ENCODE assay signal across 11 cellular contexts in genomic region chr15:52093539-52094502, GRCh38. TPM values are rescaled to one million over a fixed set of nuclear protein-coding genes. Genes with fewer than 3 reads are reported as not detected.
DNase-seq lines count a peak whose midpoint lies in the region; ATAC-seq, FAIRE-seq and TF ChIP-seq lines count a peak whose summit lies in the region.
"Had no signal": no experiment of that assay in that cellular context is flagged by ENCODE, and none has a peak within 500 bp of the region (broad histone marks: within the 10 kb centered on the region; RNA-seq: fewer than 3 reads in every experiment).

No MANE protein-coding gene starts in this region.

- H3K9ac ChIP-seq in K562 (ENCODE audit: insufficient read depth in 1 of 2, low read depth in 2 of 2, low read length in 2 of 2), result no peak overlapping the region

- no peak for TF ChIP-seq CTCF in natural killer cell (IDR thresholded peaks at IDR 0.05)
- no peak for TF ChIP-seq CTCF in K562 (IDR thresholded peaks at IDR 0.05 in 2 of 3, conservative IDR thresholded peaks at IDR 0.05 in 1 of 3; ENCODE audit: insufficient read depth in 2 of 3, low read depth in 1 of 3, low read length in 3 of 3)

- CTCF ChIA-PET in K562 (lab: Yijun Ruan, JAX; ENCODE audit: low intra/inter-chr PET ratio), result no interaction called here

- no peak overlapping the region for H3K27ac ChIP-seq in K562 (ENCODE audit: extremely low read depth, low read depth, low read length)

- TF ChIP-seq EP300 in K562 (IDR thresholded peaks at IDR 0.05; ENCODE audit: low read length), result no peak

- ATAC-seq in natural killer cell treated with Interleukin-12 subunit alpha and Interleukin-12 subunit beta and Interleukin-15 and Interleukin-18, amount 100 ng/mL, for 72 hours, result peak; percentile 43 to 52
- ATAC-seq in natural killer cell (no peak), K562 (no peak), left colon (peak; percentile 50), HG03378 (IDR thresholded peaks at IDR 0.05; ENCODE audit: unreplicated experiment) (no peak)

- no peak for TF ChIP-seq RAD21 in K562 (CRISPR knock-in tag; conservative IDR thresholded peaks at IDR 0.05 in 1 of 2, IDR thresholded peaks at IDR 0.05 in 1 of 2)

- H3K27ac Mint-ChIP-seq in natural killer cell treated with Interleukin-12 subunit alpha and Interleukin-12 subunit beta and Interleukin-15 and Interleukin-18, amount 100 ng/mL, for 72 hours, result no peak overlapping the region
- H3K27ac Mint-ChIP-seq in natural killer cell, result no peak overlapping the region
- H3K27ac Mint-ChIP-seq: CD4-positive, CD25-positive, alpha-beta regulatory T cell had no signal

- WGBS in K562 (ENCODE audit: insufficient coverage, low coverage, missing lambda C conversion rate), result 43% methylated on average over 12 of the region's 12 CpGs

- no peaks in the 10 kb centered on the region; a peak in 2 of 5 replicates for H3K4me1 ChIP-seq in K562 (replicated peaks in 1 of 2; ENCODE audit: control insufficient read depth in 2 of 2, insufficient read depth in 2 of 2, low read length in 2 of 2)

- no TSS peak for BruUV-seq in K562 (replicated peaks; lab: Mats Ljungman, UMichigan)

- H3K9me3 Mint-ChIP-seq in natural killer cell treated with Interleukin-12 subunit alpha and Interleukin-12 subunit beta and Interleukin-15 and Interleukin-18, amount 100 ng/mL, for 72 hours, result peaks cover 9% of the 10 kb centered on the region
- H3K9me3 Mint-ChIP-seq in natural killer cell, result peaks cover 2 to 5% of the 10 kb centered on the region in 2 donors

- POLR2A ChIA-PET in K562 (lab: Yijun Ruan, JAX), result interaction anchor here (1.8 kb wide), 1 partner anchor 11 kb away, joined by 5 read pairs; no protein-coding TSS in a partner anchor

- H2AFZ ChIP-seq in K562 (ENCODE audit: low read depth, low read length), result no peak overlapping the region

- no peak overlapping the region for H3K4me3 ChIP-seq in K562

- H3K79me2 ChIP-seq in K562 (ENCODE audit: control insufficient read depth, insufficient read depth, low read length), result no peaks in the 10 kb centered on the region

- in situ Hi-C loops in K562 (cut with MboI), result no loop called here

- H3K27me3 ChIP-seq in K562 (ENCODE audit: control insufficient read depth in 2 of 2, insufficient read depth in 2 of 2, low read length in 2 of 2), result 0 out of 5 replicates have a peak, but pooled peaks cover 0 to 8% of the 10 kb centered on the region in 2 experiments

- peaks cover 13 to 29% of the 10 kb centered on the region in 2 donors for H3K27me3 Mint-ChIP-seq in natural killer cell treated with Interleukin-12 subunit alpha and Interleukin-12 subunit beta and Interleukin-15 and Interleukin-18, amount 100 ng/mL, for 72 hours
- peaks cover 19 to 21% of the 10 kb centered on the region in 2 donors for H3K27me3 Mint-ChIP-seq in natural killer cell (ENCODE audit: low read depth in 2 of 2)

- H3K4me3 Mint-ChIP-seq in natural killer cell treated with Interleukin-12 subunit alpha and Interleukin-12 subunit beta and Interleukin-15 and Interleukin-18, amount 100 ng/mL, for 72 hours, result no peak overlapping the region
- H3K4me3 Mint-ChIP-seq in natural killer cell, result no peak overlapping the region
- H3K4me3 Mint-ChIP-seq: CD4-positive, CD25-positive, alpha-beta regulatory T cell; central memory CD8-positive, alpha-beta T cell had no signal

- DNase-seq in natural killer cell treated with Interleukin-12 subunit alpha and Interleukin-12 subunit beta and Interleukin-15 and Interleukin-18, amount 100 ng/mL, for 72 hours (ENCODE audit: low spot score), result no peak
- no peak for DNase-seq in natural killer cell
- DNase-seq in K562 (ENCODE audit: extremely low read depth in 1 of 4, low spot score in 3 of 4), result no peak
- peak in 1 of 2 donors; percentile 52 for DNase-seq in left colon
- DNase-seq in NCI-H526 (lab: John Stamatoyannopoulos, UW), result no peak
- DNase-seq in NCI-H2081 treated with DMSO at 0.1 percent for 48 hours (lab: John Stamatoyannopoulos, UW), result no peak
- no peak for DNase-seq in NCI-H128 (lab: John Stamatoyannopoulos, UW; ENCODE audit: unreplicated experiment)
- DNase-seq: CD4-positive, CD25-positive, alpha-beta regulatory T cell had no signal

- H3K4me2 ChIP-seq in K562 (ENCODE audit: insufficient read depth, low read length), result no peak overlapping the region

- no peaks in the 10 kb centered on the region for H4K20me1 ChIP-seq in K562 (replicated peaks; ENCODE audit: control insufficient read depth, insufficient read depth, low read length)

- no peaks in the 10 kb centered on the region for H3K4me1 Mint-ChIP-seq in natural killer cell treated with Interleukin-12 subunit alpha and Interleukin-12 subunit beta and Interleukin-15 and Interleukin-18, amount 100 ng/mL, for 72 hours (ENCODE audit: low read depth in 2 of 2)
- no peaks in the 10 kb centered on the region for H3K4me1 Mint-ChIP-seq in natural killer cell
- H3K4me1 Mint-ChIP-seq: CD4-positive, CD25-positive, alpha-beta regulatory T cell; central memory CD8-positive, alpha-beta T cell had no signal

- H3K9me1 ChIP-seq in K562 (ENCODE audit: control insufficient read depth, insufficient read depth, low read length), result no peaks in the 10 kb centered on the region

- TF ChIP-seq POLR2A in K562 (conservative IDR thresholded peaks at IDR 0.05), result no peak

- no peaks in the 10 kb centered on the region for H3K36me3 ChIP-seq in K562 (ENCODE audit: control insufficient read depth, insufficient read depth, low read length)

- no peak for FAIRE-seq in K562 (lab: Jason Lieb, UNC)
- FAIRE-seq: TTC549 had no signal

- no peaks in the 10 kb centered on the region for H3K9me3 ChIP-seq in K562 (replicated peaks; ENCODE audit: control insufficient read depth, insufficient read depth, low read depth, low read length)

- H3K36me3 Mint-ChIP-seq in natural killer cell treated with Interleukin-12 subunit alpha and Interleukin-12 subunit beta and Interleukin-15 and Interleukin-18, amount 100 ng/mL, for 72 hours, result peaks cover 15% of the 10 kb centered on the region
- peaks cover 15% of the 10 kb centered on the region for H3K36me3 Mint-ChIP-seq in natural killer cell

- intact Hi-C loops in natural killer cell (cut with micrococcal nuclease) (no loop called here), K562 (cut with micrococcal nuclease) (no loop called here), left colon (cut with DNase I, micrococcal nuclease) (no loop called here)

TF ChIP-seq in K562, 482 proteins besides CTCF, POLR2A, EP300 and RAD21:
- TF ChIP-seq ARID3B (CRISPR knock-in tag; IDR thresholded peaks at IDR 0.05; ENCODE audit: borderline replicate concordance) (no peak), PBX2 (CRISPR knock-in tag; IDR thresholded peaks at IDR 0.05; ENCODE audit: low read depth) (no peak), PBX2 (tag; conservative IDR thresholded peaks at IDR 0.05; ENCODE audit: low read depth) (peak; percentile 60; the same call in 1 of the 2 replicates)

RNA-seq across cellular contexts. Expression of gene BCL2L10, which starts 18.8 kb away (rescaled TPM):
- total RNA-seq in natural killer cell treated with Interleukin-12 subunit alpha and Interleukin-12 subunit beta and Interleukin-15 and Interleukin-18, amount 100 ng/mL, for 72 hours, result not detected
- total RNA-seq in natural killer cell (under 1 TPM in 1 of 3 donors, not detected in 2; 0.45 TPM), K562 (2014; rRNA removed) (not detected in 2 replicates), K562 (2014; rRNA removed; fragmentation: Illumina TruSeq; extraction: Trizol) (not detected in 2 replicates), K562 (2015; rRNA removed; fragmentation: Illumina TruSeq; extraction: Trizol) (not detected in 2 replicates), K562 (2021) (not detected in 2 replicates), left colon (1 to 10 TPM in 1 of 2 donors, under 1 TPM in 1; 0.55 to 1.3 TPM)
- not detected in 2 replicates for total RNA-seq in K562 (2011; cell fraction: chromatin; rRNA removed; ENCODE audit: low replicate concordance)
- not detected in 2 replicates for total RNA-seq in K562 (2011; cell fraction: nucleolus; rRNA removed)
- total RNA-seq in K562 (2011; cell fraction: nucleoplasm; rRNA removed), result not detected in 2 replicates
- polyA plus RNA-seq in K562 (2011; rRNA removed) (not detected in 2 replicates), K562 (2014; fragmentation: Illumina TruSeq; extraction: Trizol) (not detected in 2 replicates), K562 (2014; fragmentation: Nextera tagmentation; extraction: Ambion mirVana) (not detected), K562 (2014; rRNA removed) (not detected in 2 replicates)
- polyA plus RNA-seq in K562 (2011; cell fraction: cytosol; rRNA removed), result not detected in 2 replicates
- polyA plus RNA-seq in K562 (2011; cell fraction: nucleus; rRNA removed), result not detected in 2 replicates
- not detected in 2 replicates for polyA plus RNA-seq in K562 (2012)
- polyA minus RNA-seq in K562 (2011; rRNA and poly(A)+ RNA removed), result not detected in 2 replicates
- not detected in 2 replicates for polyA minus RNA-seq in K562 (2011; cell fraction: cytosol; rRNA and poly(A)+ RNA removed)
- polyA minus RNA-seq in K562 (2011; cell fraction: nucleus; rRNA and poly(A)+ RNA removed), result not detected in 2 replicates

Comparison
In these comparisons a context has a peak if more than half of its experiments do, and no peak if none do; other contexts are left out.
1. ATAC-seq: peak in natural killer cell treated with Interleukin-12 subunit alpha and Interleukin-12 subunit beta and Interleukin-15 and Interleukin-18, amount 100 ng/mL, for 72 hours (2 of 2) and left colon (single experiment); none in natural killer cell (0 of 3), K562 (single experiment) and HG03378 (single experiment).